18 cellular contexts compared by ENCODE assay signal in the genomic region with DNA sequence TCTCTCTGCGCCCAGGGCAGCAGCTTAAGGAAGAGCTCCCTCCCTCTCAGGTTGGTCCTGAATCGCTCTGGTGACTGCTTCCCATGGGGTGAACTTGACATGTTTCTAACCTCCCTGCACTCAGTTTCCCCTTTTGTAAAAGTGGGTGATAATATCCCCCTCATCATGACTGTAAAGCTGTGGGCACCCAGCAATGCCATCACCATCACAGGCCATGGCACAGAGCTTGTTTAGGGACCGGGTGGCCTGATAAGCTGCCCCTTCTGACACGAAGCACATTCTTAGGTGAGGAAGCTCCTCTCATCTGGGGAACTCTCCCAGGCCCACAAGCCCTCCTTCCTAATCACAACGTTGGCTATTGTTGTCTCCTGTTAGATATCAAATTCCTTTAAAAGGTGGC.
"Had no signal": no experiment of that assay in that cellular context is flagged by ENCODE, and none has a peak within 500 bp of the region (broad histone marks: within the 10 kb centered on the region; RNA-seq: fewer than 3 reads in every experiment).

No MANE protein-coding gene starts in this region.

- H3K9me3 ChIP-seq: gastrocnemius medialis, lower lobe of right lung had no signal

- H3K4me3 ChIP-seq: coronary artery, dorsolateral prefrontal cortex, esophagus squamous epithelium, gastrocnemius medialis, heart right ventricle, left lung, lower lobe of right lung had no signal

- ATAC-seq: gastrocnemius medialis, heart right ventricle, left cardiac atrium, left lung, left ventricle myocardium superior, lower lobe of right lung had no signal

- H3K4me1 ChIP-seq: esophagus squamous epithelium, gastrocnemius medialis, heart right ventricle, left lung, lower lobe of right lung had no signal

- H3K36me3 ChIP-seq: esophagus squamous epithelium, gastrocnemius medialis, heart right ventricle, left lung, lower lobe of right lung had no signal

- H3K27me3 ChIP-seq: esophagus squamous epithelium, gastrocnemius medialis, heart right ventricle, left lung had no signal

- H3K27ac ChIP-seq: coronary artery, dorsolateral prefrontal cortex, esophagus squamous epithelium, gastrocnemius medialis, heart right ventricle, left lung, lower lobe of right lung had no signal

- DNase-seq: dermis blood vessel endothelial cell; dorsolateral prefrontal cortex; effector CD4-positive, alpha-beta T cell; effector memory CD4-positive, alpha-beta T cell; esophagus squamous epithelium; foreskin fibroblast; foreskin melanocyte; gastrocnemius medialis; glutamatergic neuron; heart right ventricle; hippocampal formation; left cardiac atrium; left lung; left ventricle myocardium superior; lower lobe of right lung; mesenchymal stem cell; midbrain had no signal
